15 cellular contexts compared by ENCODE assay signal in genomic region chr1:23497777-23498439, GRCh38. TPM values are rescaled to one million over a fixed set of nuclear protein-coding genes. Genes with fewer than 3 reads are reported as not detected.
A peak's percentile ranks its signal among the peaks of the same experiment; 100 is the strongest.
DNase-seq lines count a peak whose midpoint lies in the region; ATAC-seq and TF ChIP-seq lines count a peak whose summit lies in the region.
"Had no signal": no experiment of that assay in that cellular context is flagged by ENCODE, and none has a peak within 500 bp of the region (broad histone marks: within the 10 kb centered on the region; RNA-seq: fewer than 3 reads in every experiment).

No MANE protein-coding gene starts in this region.

- H2AK5ac ChIP-seq in mesendoderm (ENCODE audit: low read length) = no peak overlapping the region

- no peak overlapping the region for H3K9ac ChIP-seq in BLaER1
- no peak overlapping the region for H3K9ac ChIP-seq in mesendoderm (ENCODE audit: low read length)

- H3K18ac ChIP-seq in mesendoderm (ENCODE audit: low read length) = no peak overlapping the region

- H3K9me3 ChIP-seq in BLaER1 (no peaks in the 10 kb centered on the region), HEK293 (ENCODE audit: control insufficient read depth, insufficient read depth, low read depth, low read length) (no peaks in the 10 kb centered on the region)
- H3K9me3 ChIP-seq: ovary, SJCRH30 had no signal

- H3K27ac ChIP-seq in BLaER1 = peak overlapping the region; percentile 28; the same call in 1 of the 2 replicates
- no peak overlapping the region for H3K27ac ChIP-seq in HEK293 (ENCODE audit: extremely low read depth, low read depth, low read length)
- H3K27ac ChIP-seq in mesendoderm (ENCODE audit: low read depth, low read length) = no peak overlapping the region
- H3K27ac ChIP-seq: cardiac muscle cell, ovary, PC-9, SJCRH30 had no signal

- peak overlapping the region; percentile 71 for H3K27ac Mint-ChIP-seq in activated T-helper 17 cell treated with anti-CD3 and anti-CD28 coated beads, Interleukin-2, amount 50 U/mL, for 72 hours
- H3K27ac Mint-ChIP-seq: activated CD4-positive, alpha-beta memory T cell treated with anti-CD3 and anti-CD28 coated beads for 36 hours; CD8-positive, alpha-beta memory T cell; stimulated activated effector memory CD8-positive, alpha-beta T cell treated with anti-CD3 and anti-CD28 coated beads, Interleukin-12 subunit alpha, Interleukin-12 subunit beta, amount 100 ng/mL, for 72 hours had no signal

- no peaks in the 10 kb centered on the region for H4K20me1 ChIP-seq in BLaER1

- H3K4me3 ChIP-seq in BLaER1 (no peak overlapping the region), HEK293 (ENCODE audit: low read depth, low read length) (no peak overlapping the region), mesendoderm (ENCODE audit: low read length) (no peak overlapping the region), foreskin fibroblast (ENCODE audit: low read depth in 1 of 2, low read length in 2 of 2) (no peak overlapping the region)
- H3K4me3 ChIP-seq: cardiac muscle cell, ovary, PC-9, SJCRH30 had no signal

- WGBS in mesendoderm (ENCODE audit: extremely low coverage, insufficient coverage, low lambda C conversion rate) = no CpG with 5 or more reads among the region's 3 CpGs

- H3K27me3 ChIP-seq in BLaER1 = no peaks in the 10 kb centered on the region
- no peaks in the 10 kb centered on the region for H3K27me3 ChIP-seq in mesendoderm (ENCODE audit: insufficient read depth, low read length, poor library complexity)
- H3K27me3 ChIP-seq: cardiac muscle cell, ovary, SJCRH30 had no signal

- H4K5ac ChIP-seq in mesendoderm (ENCODE audit: low read length) = no peak overlapping the region

- H3K79me1 ChIP-seq in mesendoderm (ENCODE audit: low read length) = no peaks in the 10 kb centered on the region

- no peak for ATAC-seq in activated T-helper 17 cell treated with anti-CD3 and anti-CD28 coated beads, Interleukin-2, amount 50 U/mL, for 72 hours (replicated peaks)

- H3K27me3 Mint-ChIP-seq in activated T-helper 17 cell treated with anti-CD3 and anti-CD28 coated beads, Interleukin-2, amount 50 U/mL, for 72 hours = no peaks in the 10 kb centered on the region
- H3K27me3 Mint-ChIP-seq: activated CD4-positive, alpha-beta memory T cell treated with anti-CD3 and anti-CD28 coated beads for 36 hours; CD8-positive, alpha-beta memory T cell; naive B cell had no signal

- no peak overlapping the region for H3K4ac ChIP-seq in mesendoderm (ENCODE audit: low read depth, low read length)

- no peak overlapping the region for H2BK15ac ChIP-seq in mesendoderm (replicated peaks; ENCODE audit: low read depth)

- no peak for TF ChIP-seq CTCF in HEK293 (tag by site-specific recombination; IDR thresholded peaks at IDR 0.05)
- TF ChIP-seq CTCF in foreskin fibroblast (IDR thresholded peaks at IDR 0.05; ENCODE audit: low read depth, low read length) = no peak

- no peak overlapping the region for H3K4me3 Mint-ChIP-seq in activated T-helper 17 cell treated with anti-CD3 and anti-CD28 coated beads, Interleukin-2, amount 50 U/mL, for 72 hours
- H3K4me3 Mint-ChIP-seq: activated CD4-positive, alpha-beta memory T cell treated with anti-CD3 and anti-CD28 coated beads for 36 hours; CD8-positive, alpha-beta memory T cell; naive B cell; stimulated activated effector memory CD8-positive, alpha-beta T cell treated with anti-CD3 and anti-CD28 coated beads, Interleukin-12 subunit alpha, Interleukin-12 subunit beta, amount 100 ng/mL, for 72 hours had no signal

- no peaks in the 10 kb centered on the region for H3K9me3 Mint-ChIP-seq in activated T-helper 17 cell treated with anti-CD3 and anti-CD28 coated beads, Interleukin-2, amount 50 U/mL, for 72 hours
- H3K9me3 Mint-ChIP-seq: activated CD4-positive, alpha-beta memory T cell treated with anti-CD3 and anti-CD28 coated beads for 36 hours; CD8-positive, alpha-beta memory T cell; naive B cell; stimulated activated effector memory CD8-positive, alpha-beta T cell treated with anti-CD3 and anti-CD28 coated beads, Interleukin-12 subunit alpha, Interleukin-12 subunit beta, amount 100 ng/mL, for 72 hours had no signal

- DNase-seq in mesendoderm (no peak), NCI-H2196 (lab: John Stamatoyannopoulos, UW; ENCODE audit: unreplicated experiment) (no peak), NCI-H748 treated with DMSO at 0.1 percent for 48 hours (lab: John Stamatoyannopoulos, UW) (no peak), foreskin fibroblast (no peak)

- H3K4me2 ChIP-seq in BLaER1 = no peak overlapping the region
- no peak overlapping the region for H3K4me2 ChIP-seq in mesendoderm (ENCODE audit: low read length)
- H3K4me2 ChIP-seq: PC-9 had no signal

- peak overlapping the region; percentile 62 for H3K56ac ChIP-seq in mesendoderm (ENCODE audit: low read length)

- no peaks in the 10 kb centered on the region for H3K36me3 Mint-ChIP-seq in activated T-helper 17 cell treated with anti-CD3 and anti-CD28 coated beads, Interleukin-2, amount 50 U/mL, for 72 hours (ENCODE audit: low read depth)
- H3K36me3 Mint-ChIP-seq: activated CD4-positive, alpha-beta memory T cell treated with anti-CD3 and anti-CD28 coated beads for 36 hours; CD8-positive, alpha-beta memory T cell; naive B cell; stimulated activated effector memory CD8-positive, alpha-beta T cell treated with anti-CD3 and anti-CD28 coated beads, Interleukin-12 subunit alpha, Interleukin-12 subunit beta, amount 100 ng/mL, for 72 hours had no signal

- POLR2A ChIA-PET in HEK293 (lab: Yijun Ruan, JAX) = interaction anchor here (0.6 to 3.0 kb wide), 6 partner anchors 14 to 67 kb away, joined by 3 to 21 read pairs (median 6); partner anchors contain the start of genes ASAP3 and E2F2

- H2BK5ac ChIP-seq in mesendoderm (ENCODE audit: low read length) = no peak overlapping the region

- no peaks in the 10 kb centered on the region for H3K79me2 ChIP-seq in mesendoderm (ENCODE audit: control insufficient read depth, insufficient read depth, low read length)

- no peak overlapping the region for H3K23ac ChIP-seq in mesendoderm (ENCODE audit: low read length)

- no peak overlapping the region for H4K8ac ChIP-seq in mesendoderm (ENCODE audit: low read depth, low read length)

- H3K4me1 ChIP-seq in BLaER1 (peaks cover 7% of the 10 kb centered on the region), HEK293 (ENCODE audit: control insufficient read depth, insufficient read depth, low read length) (no peaks in the 10 kb centered on the region), mesendoderm (ENCODE audit: control insufficient read depth, low read depth, low read length) (no peaks in the 10 kb centered on the region)
- H3K4me1 ChIP-seq: SJCRH30 had no signal

- no peaks in the 10 kb centered on the region for H3K36me3 ChIP-seq in BLaER1
- no peaks in the 10 kb centered on the region for H3K36me3 ChIP-seq in HEK293 (ENCODE audit: control insufficient read depth in 2 of 2, insufficient read depth in 1 of 2, low read length in 2 of 2)
- H3K36me3 ChIP-seq in mesendoderm (ENCODE audit: control insufficient read depth, insufficient read depth, low read length) = no peaks in the 10 kb centered on the region
- H3K36me3 ChIP-seq: cardiac muscle cell, ovary, SJCRH30 had no signal

- no peaks in the 10 kb centered on the region for H3K4me1 Mint-ChIP-seq in activated T-helper 17 cell treated with anti-CD3 and anti-CD28 coated beads, Interleukin-2, amount 50 U/mL, for 72 hours
- H3K4me1 Mint-ChIP-seq: stimulated activated effector memory CD8-positive, alpha-beta T cell treated with anti-CD3 and anti-CD28 coated beads, Interleukin-12 subunit alpha, Interleukin-12 subunit beta, amount 100 ng/mL, for 72 hours had no signal

- H2BK120ac ChIP-seq in mesendoderm (ENCODE audit: low read depth, low read length) = no peak overlapping the region

- CTCF ChIA-PET in HEK293 (lab: Yijun Ruan, JAX) = interaction anchor here (0.6 to 7.5 kb wide), 43 partner anchors 8 to 969 kb away, joined by 3 to 149 read pairs (median 5); partner anchors contain the start of genes ASAP3, E2F2, LUZP1 and TCEA3

TF ChIP-seq in HEK293, 187 proteins besides CTCF, POLR2A, EP300 and RAD21:
- TF ChIP-seq ZNF639 (tag by site-specific recombination; IDR thresholded peaks at IDR 0.05) = no peak
- peak; percentile 93 for TF ChIP-seq ZNF121 (tag by site-specific recombination; IDR thresholded peaks at IDR 0.05)

RNA-seq across cellular contexts. Expression of gene ASAP3, which starts 13.9 kb away (rescaled TPM):
- total RNA-seq in activated T-helper 17 cell treated with anti-CD3 and anti-CD28 coated beads, Interleukin-2, amount 50 U/mL, for 72 hours = 1 to 10 TPM in 1 of 2 donors, under 1 TPM in 1; 0.37 to 1.0 TPM
- polyA plus RNA-seq in mesendoderm (2013, experiment 1 of 2) = 24.5 TPM
- 24.9 TPM for polyA plus RNA-seq in mesendoderm (2013, experiment 2 of 2)

RNA-seq across cellular contexts. Expression of gene E2F2, which starts 33.1 kb away (rescaled TPM):
- 10 to 100 TPM; 13.0 to 24.1 TPM for total RNA-seq in activated T-helper 17 cell treated with anti-CD3 and anti-CD28 coated beads, Interleukin-2, amount 50 U/mL, for 72 hours
- 2.1 TPM for polyA plus RNA-seq in mesendoderm (2013, experiment 1 of 2)
- 1.8 TPM for polyA plus RNA-seq in mesendoderm (2013, experiment 2 of 2)
